In the genomic region with DNA sequence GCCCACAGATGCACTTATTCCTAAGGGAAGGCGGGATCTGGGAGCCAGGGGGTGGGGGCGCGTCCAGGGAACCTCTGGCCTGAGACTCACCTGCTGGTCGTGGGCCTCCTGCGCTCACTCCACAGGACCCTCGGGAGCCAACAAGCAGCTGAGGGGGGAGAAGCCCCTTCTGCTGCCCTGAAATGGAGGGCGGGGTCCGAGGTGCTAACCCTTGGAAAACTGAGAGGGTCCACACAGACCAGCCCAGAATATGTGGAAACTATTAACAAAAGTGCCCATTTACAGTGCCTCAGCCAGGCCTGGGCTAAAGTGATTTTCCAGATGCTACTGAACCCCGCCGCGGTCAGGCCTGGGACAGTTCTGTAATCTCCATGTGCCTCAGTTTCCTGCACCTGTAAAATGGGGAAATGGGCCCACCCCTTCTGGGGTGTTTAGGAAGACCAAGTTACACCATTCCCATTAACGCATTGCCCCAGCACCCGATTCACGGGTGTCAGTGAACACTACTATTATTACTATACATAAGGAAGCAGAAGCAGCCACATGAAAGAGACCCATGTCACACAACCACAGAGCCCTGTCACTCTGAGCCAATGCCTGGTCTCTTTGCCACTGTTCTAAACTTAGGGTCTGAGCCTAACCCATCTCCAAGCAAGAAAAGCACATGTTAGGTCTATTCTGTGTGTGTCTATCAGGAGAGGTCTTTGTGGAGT, we compare ENCODE assay signal across 12 cellular contexts. TPM values are rescaled to one million over a fixed set of nuclear protein-coding genes. Genes with fewer than 3 reads are reported as not detected.
DNase-seq lines count a peak whose midpoint lies in the region; ATAC-seq and TF ChIP-seq lines count a peak whose summit lies in the region.
"Had no signal": no experiment of that assay in that cellular context is flagged by ENCODE, and none has a peak within 500 bp of the region (broad histone marks: within the 10 kb centered on the region; RNA-seq: fewer than 3 reads in every experiment).

No MANE protein-coding gene starts in this region.

- H3K4me1 Mint-ChIP-seq in H9 = peaks cover 3 to 4% of the 10 kb centered on the region in 2 experiments; a peak in 1 of 4 replicates
- peaks cover 8% of the 10 kb centered on the region for H3K4me1 Mint-ChIP-seq in activated CD8-positive, alpha-beta T cell treated with anti-CD3 and anti-CD28 coated beads, Interleukin-2, amount 10 ng/mL, durations not matched to agents 7 days and 5 days (ENCODE audit: low read depth)
- H3K4me1 Mint-ChIP-seq: central memory CD8-positive, alpha-beta T cell had no signal

- H3K23ac ChIP-seq in H9 (ENCODE audit: insufficient read length, low read depth, low read length) = no peak overlapping the region

- no peak overlapping the region for H4K91ac ChIP-seq in H9 (ENCODE audit: insufficient read length, low read depth, low read length)

- no peak overlapping the region for H3K14ac ChIP-seq in H9 (ENCODE audit: insufficient read depth, low read length)

- TF ChIP-seq CTCF in H9 (conservative IDR thresholded peaks at IDR 0.05) = no peak
- no peak for TF ChIP-seq CTCF in smooth muscle cell (IDR thresholded peaks at IDR 0.05; ENCODE audit: borderline replicate concordance, insufficient read depth, poor library complexity, severe bottlenecking)
- no peak for TF ChIP-seq CTCF in mucosa of descending colon (IDR thresholded peaks at IDR 0.05)

- H3K56ac ChIP-seq in H9 (ENCODE audit: insufficient read length, low read depth, low read length) = no peak overlapping the region

- ATAC-seq in activated CD8-positive, alpha-beta T cell treated with anti-CD3 and anti-CD28 coated beads, Interleukin-2, amount 10 ng/mL, durations not matched to agents 7 days and 5 days = peak; percentile 53
- ATAC-seq in GM19397 (IDR thresholded peaks at IDR 0.05; ENCODE audit: unreplicated experiment) = no peak
- ATAC-seq in GM19023 (IDR thresholded peaks at IDR 0.05; ENCODE audit: unreplicated experiment) = no peak
- ATAC-seq in mucosa of descending colon = no peak

- no peak overlapping the region for H3K4me2 ChIP-seq in H9 (ENCODE audit: insufficient read depth, insufficient read length, low read length)
- H3K4me2 ChIP-seq in smooth muscle cell = no peak overlapping the region

- no peak overlapping the region for H3K18ac ChIP-seq in H9 (ENCODE audit: insufficient read length, low read depth, low read length)

- H3K23me2 ChIP-seq in H9 (ENCODE audit: insufficient read length, low read depth, low read length, poor library complexity, severe bottlenecking) = peaks cover 5% of the 10 kb centered on the region

- DNase-seq in H9 (peak; percentile 36), smooth muscle cell (lab: John Stamatoyannopoulos, UW; ENCODE audit: unreplicated experiment) (no peak), NCI-H1930 (lab: John Stamatoyannopoulos, UW) (no peak), mucosa of descending colon (no peak)
- DNase-seq in activated CD8-positive, alpha-beta T cell treated with anti-CD3 and anti-CD28 coated beads, Interleukin-2, amount 10 ng/mL, durations not matched to agents 7 days and 5 days = peak; percentile 56
- DNase-seq: NCI-H1417 treated with DMSO at 0.1 percent for 48 hours; Peyer's patch; stimulated activated naive CD4-positive, alpha-beta T cell treated with Interleukin-2 at 50 U/mL for 16 hours had no signal

- no peak overlapping the region for H4K8ac ChIP-seq in H9 (replicated peaks; ENCODE audit: insufficient read length, low read depth, low read length)

- no peak overlapping the region for H2BK120ac ChIP-seq in H9 (ENCODE audit: low read depth, low read length, poor library complexity, severe bottlenecking)

- no peaks in the 10 kb centered on the region for H3K36me3 Mint-ChIP-seq in H9 (ENCODE audit: insufficient read depth in 1 of 3, low read depth in 3 of 3)
- no peaks in the 10 kb centered on the region for H3K36me3 Mint-ChIP-seq in activated CD8-positive, alpha-beta T cell treated with anti-CD3 and anti-CD28 coated beads, Interleukin-2, amount 10 ng/mL, durations not matched to agents 7 days and 5 days (ENCODE audit: low read depth)

- H2BK5ac ChIP-seq in H9 (ENCODE audit: insufficient read length, low read length) = no peak overlapping the region

- H3K27ac Mint-ChIP-seq in H9 = no peak overlapping the region
- H3K27ac Mint-ChIP-seq in activated CD8-positive, alpha-beta T cell treated with anti-CD3 and anti-CD28 coated beads, Interleukin-2, amount 10 ng/mL, durations not matched to agents 7 days and 5 days = no peak overlapping the region

- H2BK15ac ChIP-seq in H9 (ENCODE audit: low read depth, low read length) = no peak overlapping the region

- H2AFZ ChIP-seq in H9 (ENCODE audit: low read length) = no peak overlapping the region
- H2AFZ ChIP-seq in smooth muscle cell (ENCODE audit: low read depth) = no peak overlapping the region

- no peak overlapping the region for H2BK12ac ChIP-seq in H9 (ENCODE audit: insufficient read length, low read depth, low read length)

- no peaks in the 10 kb centered on the region; the same call in 1 of the 2 replicates for H3K27me3 ChIP-seq in H9 (ENCODE audit: insufficient read depth, low read length)
- no peaks in the 10 kb centered on the region for H3K27me3 ChIP-seq in smooth muscle cell (ENCODE audit: low read depth)
- H3K27me3 ChIP-seq: Peyer's patch had no signal

- H3K27ac ChIP-seq in H9 (ENCODE audit: insufficient read length, low read depth, low read length) (no peak overlapping the region), smooth muscle cell (ENCODE audit: low read depth) (no peak overlapping the region)

- H2AK5ac ChIP-seq in H9 (ENCODE audit: insufficient read length, low read length) = no peak overlapping the region

- no peaks in the 10 kb centered on the region for H3F3A ChIP-seq in smooth muscle cell (ENCODE audit: low read depth)

- H3K4ac ChIP-seq in H9 (ENCODE audit: low read depth, low read length) = no peak overlapping the region

- H3K9me3 ChIP-seq in H9 (ENCODE audit: control insufficient read depth, low read depth, low read length) (no peaks in the 10 kb centered on the region), iPS-18c (ENCODE audit: control insufficient read depth, insufficient read depth, low read length) (no peaks in the 10 kb centered on the region), smooth muscle cell (replicated peaks; ENCODE audit: low read depth) (no peaks in the 10 kb centered on the region), mucosa of descending colon (no peaks in the 10 kb centered on the region)
- H3K9me3 ChIP-seq: Peyer's patch had no signal

- H2BK20ac ChIP-seq in H9 (ENCODE audit: low read depth, low read length, poor library complexity, severe bottlenecking) = no peak overlapping the region

- H3K27me3 Mint-ChIP-seq in H9 (ENCODE audit: low read depth) = peaks cover 34% of the 10 kb centered on the region
- H3K27me3 Mint-ChIP-seq in activated CD8-positive, alpha-beta T cell treated with anti-CD3 and anti-CD28 coated beads, Interleukin-2, amount 10 ng/mL, durations not matched to agents 7 days and 5 days (ENCODE audit: low read depth) = peaks cover 61% of the 10 kb centered on the region

- no peak overlapping the region for H3T11ph ChIP-seq in H9 (ENCODE audit: low read length)

- no peak overlapping the region for H4K5ac ChIP-seq in H9 (ENCODE audit: insufficient read length, low read depth, low read length)

- CTCF ChIA-PET in activated CD8-positive, alpha-beta T cell treated with anti-CD3 and anti-CD28 coated beads, Interleukin-2, amount 10 ng/mL, durations not matched to agents 7 days and 5 days (lab: Charles Lee) = no interaction called here

- H3K79me2 ChIP-seq in H9 (ENCODE audit: insufficient read depth, low read length) (no peaks in the 10 kb centered on the region), smooth muscle cell (ENCODE audit: low read depth) (no peaks in the 10 kb centered on the region)

- intact Hi-C loops in mucosa of descending colon (cut with DNase I, micrococcal nuclease) = no loop called here

- H4K20me1 ChIP-seq in H9 (ENCODE audit: control insufficient read depth, insufficient read depth, insufficient read length) = no peaks in the 10 kb centered on the region
- no peaks in the 10 kb centered on the region for H4K20me1 ChIP-seq in smooth muscle cell (ENCODE audit: low read depth)

- WGBS in H9 (ENCODE audit: extremely low coverage, insufficient read length, low lambda C conversion rate) = no CpG with 5 or more reads among the region's 14 CpGs
- WGBS in smooth muscle cell (ENCODE audit: low lambda C conversion rate) = 87% methylated on average over 14 of the region's 14 CpGs

- H3K9me3 Mint-ChIP-seq in H9 = no peaks in the 10 kb centered on the region
- no peaks in the 10 kb centered on the region for H3K9me3 Mint-ChIP-seq in activated CD8-positive, alpha-beta T cell treated with anti-CD3 and anti-CD28 coated beads, Interleukin-2, amount 10 ng/mL, durations not matched to agents 7 days and 5 days (ENCODE audit: insufficient read depth)
- H3K9me3 Mint-ChIP-seq: central memory CD8-positive, alpha-beta T cell had no signal

- H3K4me3 ChIP-seq in iPS-18c (ENCODE audit: insufficient read depth, low read depth, low read length) = peak overlapping the region; percentile 10; the same call in 1 of the 2 replicates
- H3K4me3 ChIP-seq in smooth muscle cell = peak overlapping the region; percentile 33
- H3K4me3 ChIP-seq in mucosa of descending colon = no peak overlapping the region

- POLR2A ChIA-PET in activated CD8-positive, alpha-beta T cell treated with anti-CD3 and anti-CD28 coated beads, Interleukin-2, amount 10 ng/mL, durations not matched to agents 7 days and 5 days (lab: Charles Lee) = no interaction called here

- no peak overlapping the region for H3K9ac ChIP-seq in H9 (ENCODE audit: extremely low read depth, insufficient read length, low read length)
- H3K9ac ChIP-seq in smooth muscle cell (ENCODE audit: low read depth) = no peak overlapping the region

- H3K36me3 ChIP-seq in smooth muscle cell (ENCODE audit: low read depth) (no peaks in the 10 kb centered on the region), mucosa of descending colon (ENCODE audit: low read depth) (no peaks in the 10 kb centered on the region)
- H3K36me3 ChIP-seq: Peyer's patch had no signal

- H3K79me1 ChIP-seq in H9 (ENCODE audit: insufficient read depth, low read depth, low read length, poor library complexity, severe bottlenecking) = no peaks in the 10 kb centered on the region

- H3K4me1 ChIP-seq in H9 (ENCODE audit: insufficient read depth, low read length) = no peaks in the 10 kb centered on the region
- H3K4me1 ChIP-seq in smooth muscle cell (ENCODE audit: low read depth) = peaks cover 15% of the 10 kb centered on the region
- H3K4me1 ChIP-seq in mucosa of descending colon (ENCODE audit: low read depth) = no peaks in the 10 kb centered on the region
- H3K4me1 ChIP-seq: Peyer's patch had no signal

- peak overlapping the region; percentile 42 to 69 for H3K4me3 Mint-ChIP-seq in H9
- no peak overlapping the region for H3K4me3 Mint-ChIP-seq in activated CD8-positive, alpha-beta T cell treated with anti-CD3 and anti-CD28 coated beads, Interleukin-2, amount 10 ng/mL, durations not matched to agents 7 days and 5 days
- H3K4me3 Mint-ChIP-seq: central memory CD8-positive, alpha-beta T cell had no signal

RNA-seq across cellular contexts. Expression of a gene that starts 0.6 kb away (rescaled TPM):
- 0.35 and 0.44 TPM in 2 replicates for total RNA-seq in H9 (2021)
- not detected for total RNA-seq in activated CD8-positive, alpha-beta T cell treated with anti-CD3 and anti-CD28 coated beads, Interleukin-2, amount 10 ng/mL, durations not matched to agents 7 days and 5 days
- 5.1 and 5.2 TPM in 2 replicates for total RNA-seq in smooth muscle cell
- polyA plus RNA-seq in smooth muscle cell = 5.7 and 7.7 TPM in 2 replicates
- total RNA-seq in mucosa of descending colon = 10 to 100 TPM in 1 of 3 donors, 1 to 10 TPM in 2; 1.5 to 13.8 (median 2.2) TPM

RNA-seq across cellular contexts. Expression of a gene that starts 17.9 kb away (rescaled TPM):
- total RNA-seq in H9 (2021) (not detected in 2 replicates), smooth muscle cell (not detected in 2 replicates), mucosa of descending colon (not detected)
- total RNA-seq in activated CD8-positive, alpha-beta T cell treated with anti-CD3 and anti-CD28 coated beads, Interleukin-2, amount 10 ng/mL, durations not matched to agents 7 days and 5 days = not detected
- not detected in 2 replicates for polyA plus RNA-seq in smooth muscle cell
- total RNA-seq: Peyer's patch had no signal

Comparison
In these comparisons a context has a peak if more than half of its experiments do, and no peak if none do; other contexts are left out.
1. DNase-seq: peak in H9 (single experiment) and activated CD8-positive, alpha-beta T cell treated with anti-CD3 and anti-CD28 coated beads, Interleukin-2, amount 10 ng/mL, durations not matched to agents 7 days and 5 days (single experiment); none in smooth muscle cell (single experiment), NCI-H1930 (0 of 2) and mucosa of descending colon (0 of 3).